ENCODE assay signal across 18 cellular contexts in the genomic region with DNA sequence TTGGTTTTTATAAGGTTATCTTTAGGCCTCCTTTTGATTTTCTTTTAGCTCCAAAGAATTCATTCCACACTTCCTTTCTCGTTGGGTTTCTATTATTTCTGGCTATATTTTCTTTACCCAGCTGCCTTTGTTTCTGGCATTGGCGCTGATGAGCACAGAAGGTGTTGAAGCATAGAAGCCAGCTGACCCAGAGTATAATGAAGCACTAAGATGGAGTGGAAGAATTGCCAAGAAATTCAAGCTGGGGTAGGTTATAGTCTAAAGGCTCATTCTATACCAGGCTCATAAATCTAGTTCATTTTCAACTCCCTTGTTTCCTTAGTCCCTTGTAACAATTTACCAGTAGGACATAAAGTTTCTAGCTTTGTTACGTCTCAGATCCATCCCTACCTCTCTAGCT.
DNase-seq lines count a peak whose midpoint lies in the region; ATAC-seq, FAIRE-seq and TF ChIP-seq lines count a peak whose summit lies in the region.
"Had no signal": no experiment of that assay in that cellular context is flagged by ENCODE, and none has a peak within 500 bp of the region (broad histone marks: within the 10 kb centered on the region; RNA-seq: fewer than 3 reads in every experiment).

No MANE protein-coding gene starts in this region.

- POLR2A ChIA-PET in IMR-90 (lab: Charles Lee; ENCODE audit: unreplicated experiment): no interaction called here

- no peaks in the 10 kb centered on the region for H3K36me3 ChIP-seq in IMR-90 (ENCODE audit: control insufficient read depth, insufficient read depth, low read length)
- no peaks in the 10 kb centered on the region for H3K36me3 ChIP-seq in bronchial epithelial cell (ENCODE audit: control insufficient read depth, insufficient read depth, low read length)
- H3K36me3 ChIP-seq: BE2C, HAP-1 had no signal

- H3K9me1 ChIP-seq in IMR-90 (ENCODE audit: insufficient read depth, low read length): peaks cover 4% of the 10 kb centered on the region

- H2BK5ac ChIP-seq in IMR-90 (ENCODE audit: low read depth, low read length, poor library complexity, severe bottlenecking): no peak overlapping the region

- BruUV-seq in IMR-90 (replicated peaks; lab: Mats Ljungman, UMichigan): no TSS peak

- dilution Hi-C loops in IMR-90 (cut with HindIII; ENCODE audit: low sequenced_read_pairs, unreplicated experiment): no loop called here

- no peak for DNase-seq in left ventricle myocardium superior
- no peak for DNase-seq in cardiac septum (ENCODE audit: low spot score)
- no peak for DNase-seq in IMR-90
- DNase-seq in bronchial epithelial cell (ENCODE audit: low read depth): no peak
- no peak for DNase-seq in NOMO-1 treated with dmso at 0.1 percent for 144 hours (lab: John Stamatoyannopoulos, UW; ENCODE audit: unreplicated experiment)
- DNase-seq in sciatic nerve (ENCODE audit: low spot score): no peak
- DNase-seq: ACHN; BE2C; CD4-positive, CD25-positive, alpha-beta regulatory T cell; CD8-positive, alpha-beta memory T cell; COR-L47; GDM1; GM23248 had no signal

- peak overlapping the region; percentile 41; the same call in 1 of the 2 replicates for H2AK5ac ChIP-seq in IMR-90 (ENCODE audit: low read depth, low read length)

- H4K5ac ChIP-seq in IMR-90 (ENCODE audit: low read depth, low read length): no peak overlapping the region

- H3K27me3 ChIP-seq in IMR-90 (ENCODE audit: control insufficient read depth, insufficient read depth, low read length) (no peaks in the 10 kb centered on the region), bronchial epithelial cell (ENCODE audit: control insufficient read depth, insufficient read depth, low read length) (no peaks in the 10 kb centered on the region)
- H3K27me3 ChIP-seq: BE2C had no signal

- no peak overlapping the region for H3K18ac ChIP-seq in IMR-90 (ENCODE audit: low read depth, low read length)

- peak overlapping the region; percentile 28; the same call in 1 of the 3 replicates for H2BK15ac ChIP-seq in IMR-90 (ENCODE audit: low read depth, low read length)

- H3K4me3 ChIP-seq in IMR-90 (ENCODE audit: insufficient read depth, low read depth, low read length) (no peak overlapping the region), bronchial epithelial cell (ENCODE audit: low read depth, low read length) (no peak overlapping the region)
- H3K4me3 ChIP-seq: GM23248, HAP-1 had no signal

- H3K9me3 ChIP-seq in IMR-90 (ENCODE audit: control insufficient read depth, insufficient read depth, low read length): no peaks in the 10 kb centered on the region
- H3K9me3 ChIP-seq: BE2C, HAP-1 had no signal

- TF ChIP-seq CTCF in IMR-90 (conservative IDR thresholded peaks at IDR 0.05; ENCODE audit: low read depth, low read length) (no peak), bronchial epithelial cell (IDR thresholded peaks at IDR 0.05; ENCODE audit: insufficient read depth, low read length, severe bottlenecking) (no peak)

- FAIRE-seq in bronchial epithelial cell (lab: Jason Lieb, UNC): peak; percentile 40
- FAIRE-seq: A204.1, GM12892, GM18507 had no signal

- H2BK20ac ChIP-seq in IMR-90 (ENCODE audit: low read depth, low read length): peak overlapping the region; percentile 77; the same call in 1 of the 2 replicates

- no peak overlapping the region for H3K14ac ChIP-seq in IMR-90 (replicated peaks; ENCODE audit: low read depth, low read length)

- TF ChIP-seq RAD21 in IMR-90 (IDR thresholded peaks at IDR 0.05; ENCODE audit: low read length): no peak

- no peak overlapping the region for H4K91ac ChIP-seq in IMR-90 (ENCODE audit: insufficient read depth, low read depth, low read length)

- intact Hi-C loops in left ventricle myocardium superior (cut with micrococcal nuclease) (no loop called here), cardiac septum (cut with DNase I) (no loop called here), IMR-90 (cut with micrococcal nuclease) (no loop called here), sciatic nerve (cut with DNase I) (no loop called here)

- TF ChIP-seq POLR2A in IMR-90 (IDR thresholded peaks at IDR 0.05; ENCODE audit: low read depth, low read length): no peak

- H3K56ac ChIP-seq in IMR-90 (ENCODE audit: extremely low read depth, insufficient read depth, low read length): no peak overlapping the region

- CTCF ChIA-PET in IMR-90 (lab: Yijun Ruan, JAX): no interaction called here

- in situ Hi-C loops in IMR-90 (cut with MboI; ENCODE audit: low sequenced_read_pairs): no loop called here

- no peak overlapping the region for H2AFZ ChIP-seq in IMR-90 (replicated peaks; ENCODE audit: low read length, poor library complexity)
- H2AFZ ChIP-seq: GM23248 had no signal

- no peak overlapping the region; a peak in 1 of 4 replicates for H4K8ac ChIP-seq in IMR-90 (ENCODE audit: low read depth in 2 of 2, low read length in 2 of 2)

- H3K27ac ChIP-seq in IMR-90 (ENCODE audit: insufficient read depth, low read length): no peak overlapping the region
- H3K27ac ChIP-seq: GM23248 had no signal

- peak overlapping the region; percentile 60; the same call in 1 of the 2 replicates for H2BK120ac ChIP-seq in IMR-90 (ENCODE audit: low read depth, low read length)

- ATAC-seq in left ventricle myocardium superior (peak; percentile 49), IMR-90 (ENCODE audit: low read depth) (no peak), HG02642 (IDR thresholded peaks at IDR 0.05; ENCODE audit: poor library complexity, unreplicated experiment) (no peak), sciatic nerve (no peak)

- H2AK9ac ChIP-seq in IMR-90 (replicated peaks; ENCODE audit: low read depth, low read length, poor library complexity): no peak overlapping the region

- no peak overlapping the region for H3K23ac ChIP-seq in IMR-90 (ENCODE audit: low read depth, low read length)

- WGBS in IMR-90 (ENCODE audit: extremely low coverage in 2 of 2, insufficient read length in 1 of 2), 2 experiments: no CpG with 5 or more reads among the region's 3 CpGs

- peak overlapping the region; percentile 37; the same call in 1 of the 2 replicates for H3K4ac ChIP-seq in IMR-90 (ENCODE audit: low read depth, low read length)

- peaks cover 15% of the 10 kb centered on the region for H3K4me1 ChIP-seq in IMR-90 (ENCODE audit: control insufficient read depth, insufficient read depth, low read length)
- H3K4me1 ChIP-seq: BE2C, HAP-1 had no signal

- no peak overlapping the region for H3K9ac ChIP-seq in IMR-90 (ENCODE audit: low read depth, low read length)
- H3K9ac ChIP-seq: GM23248 had no signal

- H3K79me1 ChIP-seq in IMR-90 (ENCODE audit: low read depth in 1 of 2, low read length in 2 of 2): no peaks in the 10 kb centered on the region

- H3K4me2 ChIP-seq in IMR-90 (ENCODE audit: low read depth, low read length): no peak overlapping the region

- no peaks in the 10 kb centered on the region for H4K20me1 ChIP-seq in IMR-90 (ENCODE audit: insufficient read depth, low read length)

TF ChIP-seq in IMR-90, 13 proteins besides CTCF, POLR2A, EP300 and RAD21:
- TF ChIP-seq CHD1 (IDR thresholded peaks at IDR 0.05; ENCODE audit: low read depth, low read length) (no peak), CEBPB (IDR thresholded peaks at IDR 0.05; ENCODE audit: low read depth, low read length) (no peak), MAFK (IDR thresholded peaks at IDR 0.05; ENCODE audit: low read depth, low read length) (no peak)
TF ChIP-seq in IMR-90: peak in this region for 0.
